ENCODE assay signal across 8 cellular contexts in the genomic region with DNA sequence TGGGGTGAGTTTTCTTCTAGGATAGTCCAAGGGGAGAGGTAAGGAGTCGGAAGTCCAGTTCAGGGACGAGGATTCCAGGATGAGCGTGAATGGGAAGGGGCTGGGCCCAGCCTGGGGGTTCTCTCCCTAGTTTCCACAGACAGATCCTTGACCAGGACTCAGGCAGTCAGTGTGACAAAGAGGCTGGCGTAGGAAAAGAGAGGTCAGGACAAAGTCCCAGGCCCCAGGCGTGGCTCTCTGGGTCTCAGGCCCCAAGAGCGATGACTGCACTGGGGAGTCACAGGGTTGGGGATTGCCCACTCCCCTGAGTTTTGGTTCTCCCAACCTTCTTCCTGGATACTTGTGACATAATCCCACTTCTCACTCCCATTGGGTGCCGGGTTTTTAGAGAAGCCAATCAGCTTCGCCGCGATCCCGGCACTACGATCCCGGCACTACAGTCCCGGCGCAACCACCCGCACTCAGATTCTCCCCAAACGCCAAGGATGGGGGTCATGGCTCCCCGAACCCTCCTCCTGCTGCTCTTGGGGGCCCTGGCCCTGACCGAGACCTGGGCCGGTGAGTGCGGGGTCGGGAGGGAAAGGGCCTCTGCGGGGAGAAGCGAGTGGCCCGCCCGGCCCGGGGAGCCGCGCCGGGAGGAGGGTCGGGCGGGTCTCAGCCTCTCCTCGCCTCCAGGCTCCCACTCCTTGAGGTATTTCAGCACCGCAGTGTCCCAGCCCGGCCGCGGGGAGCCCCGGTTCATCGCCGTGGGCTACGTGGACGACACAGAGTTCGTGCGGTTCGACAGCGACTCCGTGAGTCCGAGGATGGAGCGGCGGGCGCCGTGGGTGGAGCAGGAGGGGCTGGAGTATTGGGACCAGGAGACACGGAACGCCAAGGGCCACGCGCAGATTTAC. TPM values are rescaled to one million over a fixed set of nuclear protein-coding genes. Genes with fewer than 3 reads are reported as not detected.
A peak's percentile ranks its signal among the peaks of the same experiment; 100 is the strongest.
DNase-seq lines count a peak whose midpoint lies in the region; ATAC-seq and TF ChIP-seq lines count a peak whose summit lies in the region.

No MANE protein-coding gene starts in this region.

- peak; percentile 39 for TF ChIP-seq RAD21 in IMR-90 (IDR thresholded peaks at IDR 0.05; ENCODE audit: low read length)

- no peak overlapping the region for H2AK5ac ChIP-seq in IMR-90 (ENCODE audit: low read depth, low read length)

- H3K9me1 ChIP-seq in IMR-90 (ENCODE audit: insufficient read depth, low read length), result peaks cover 6% of the 10 kb centered on the region

- H3K4me3 ChIP-seq in IMR-90 (ENCODE audit: insufficient read depth, low read depth, low read length), result peak overlapping the region; percentile 86
- H3K4me3 ChIP-seq in adipocyte (ENCODE audit: low read length), result peak overlapping the region; percentile 91
- H3K4me3 ChIP-seq in upper lobe of right lung, result peak overlapping the region; percentile 93

- peaks cover 5% of the 10 kb centered on the region; the same call in 1 of the 2 replicates for H3K36me3 ChIP-seq in IMR-90 (ENCODE audit: control insufficient read depth, insufficient read depth, low read length)
- no peaks in the 10 kb centered on the region for H3K36me3 ChIP-seq in adipocyte (ENCODE audit: control insufficient read depth, insufficient read depth, low read length, severe bottlenecking)
- no peaks in the 10 kb centered on the region for H3K36me3 ChIP-seq in upper lobe of right lung

- POLR2A ChIA-PET in IMR-90 (lab: Charles Lee; ENCODE audit: unreplicated experiment), result interaction anchor here (0.5 kb wide), 1 partner anchor 47 kb away, joined by 3 read pairs; no protein-coding TSS in a partner anchor

- peak overlapping the region; percentile 56 for H3K9ac ChIP-seq in IMR-90 (ENCODE audit: low read depth, low read length)
- H3K9ac ChIP-seq in adipocyte (ENCODE audit: low read length), result peak overlapping the region; percentile 86

- peak overlapping the region; percentile 92 for H3K4me2 ChIP-seq in IMR-90 (ENCODE audit: low read depth, low read length)

- H3K14ac ChIP-seq in IMR-90 (replicated peaks; ENCODE audit: low read depth, low read length), result no peak overlapping the region

- in situ Hi-C loops in IMR-90 (cut with MboI; ENCODE audit: low sequenced_read_pairs), result no loop called here

- no peak overlapping the region for H3K18ac ChIP-seq in IMR-90 (ENCODE audit: low read depth, low read length)

- TF ChIP-seq POLR2A in IMR-90 (IDR thresholded peaks at IDR 0.05; ENCODE audit: low read depth, low read length), result peak; percentile 59; the same call in 1 of the 2 replicates

- peaks cover 7% of the 10 kb centered on the region for H3K4me1 ChIP-seq in IMR-90 (ENCODE audit: control insufficient read depth, insufficient read depth, low read length)
- peaks cover 12% of the 10 kb centered on the region for H3K4me1 ChIP-seq in adipocyte (ENCODE audit: control insufficient read depth, insufficient read depth, low read length)
- peaks cover 4% of the 10 kb centered on the region for H3K4me1 ChIP-seq in upper lobe of right lung

- peak overlapping the region; percentile 54 for H3K27ac ChIP-seq in IMR-90 (ENCODE audit: insufficient read depth, low read length)
- H3K27ac ChIP-seq in upper lobe of right lung, result peak overlapping the region; percentile 70

- no peak overlapping the region for H2BK120ac ChIP-seq in IMR-90 (ENCODE audit: low read depth, low read length)

- H2BK5ac ChIP-seq in IMR-90 (ENCODE audit: low read depth, low read length, poor library complexity, severe bottlenecking), result peak overlapping the region; percentile 27

- H4K8ac ChIP-seq in IMR-90 (ENCODE audit: low read depth in 2 of 2, low read length in 2 of 2), result peak overlapping the region in 1 of 2 experiments; percentile 84; a peak in 3 of 4 replicates

- BruUV-seq in IMR-90 (replicated peaks; lab: Mats Ljungman, UMichigan), result no TSS peak

- intact Hi-C loops in IMR-90 (cut with micrococcal nuclease) (loop anchor here (5.0 kb wide), 1 partner anchor 68 kb away; a partner anchor contains a TSS), left cardiac atrium (cut with DNase I) (no loop called here), posterior cingulate gyrus (cut with DNase I) (no loop called here), upper lobe of right lung (cut with DNase I) (no loop called here)

- H2BK20ac ChIP-seq in IMR-90 (ENCODE audit: low read depth, low read length), result no peak overlapping the region

- peak; percentile 42 for TF ChIP-seq CTCF in IMR-90 (conservative IDR thresholded peaks at IDR 0.05; ENCODE audit: low read depth, low read length)
- TF ChIP-seq CTCF in upper lobe of right lung (IDR thresholded peaks at IDR 0.05), result peak; percentile 38

- H4K20me1 ChIP-seq in IMR-90 (ENCODE audit: insufficient read depth, low read length), result no peaks in the 10 kb centered on the region; the same call in 1 of the 2 replicates

- H3K27me3 ChIP-seq in IMR-90 (ENCODE audit: control insufficient read depth, insufficient read depth, low read length) (peaks cover 5% of the 10 kb centered on the region), adipocyte (replicated peaks; ENCODE audit: control insufficient read depth, insufficient read depth, low read length) (no peaks in the 10 kb centered on the region), upper lobe of right lung (no peaks in the 10 kb centered on the region)

- peaks cover 5 to 11% of the 10 kb centered on the region in 2 experiments; a peak in 3 of 4 replicates for H3K79me1 ChIP-seq in IMR-90 (ENCODE audit: low read depth in 1 of 2, low read length in 2 of 2)

- 4% methylated on average over 27 of the region's 56 CpGs; no CpG with 5 or more reads in 1 of the 2 experiments for WGBS in IMR-90 (ENCODE audit: extremely low coverage in 2 of 2, insufficient read length in 1 of 2), 2 experiments

- H2AFZ ChIP-seq in IMR-90 (replicated peaks; ENCODE audit: low read length, poor library complexity), result peak overlapping the region; percentile 98

- no peak overlapping the region for H3K23ac ChIP-seq in IMR-90 (ENCODE audit: low read depth, low read length)

- DNase-seq in DMS153 treated with DMSO at 0.1 percent for 48 hours (lab: John Stamatoyannopoulos, UW; ENCODE audit: unreplicated experiment), result peak; percentile 52
- DNase-seq in IMR-90, result peak; percentile 81
- peak; percentile 41 to 66 for DNase-seq in SW 1271 (lab: John Stamatoyannopoulos, UW)
- DNase-seq in adipocyte (ENCODE audit: low read depth), result peak; percentile 96
- DNase-seq in left cardiac atrium, result peak; percentile 78
- peak; percentile 59 to 97 (median 79) for DNase-seq in posterior cingulate gyrus
- DNase-seq in upper lobe of right lung, result peak; percentile 85

- dilution Hi-C loops in IMR-90 (cut with HindIII; ENCODE audit: low sequenced_read_pairs, unreplicated experiment), result no loop called here

- H2BK15ac ChIP-seq in IMR-90 (ENCODE audit: low read depth, low read length), result no peak overlapping the region

- peak overlapping the region; percentile 79 for H2AK9ac ChIP-seq in IMR-90 (replicated peaks; ENCODE audit: low read depth, low read length, poor library complexity)

- ATAC-seq in GM21515 (IDR thresholded peaks at IDR 0.05; ENCODE audit: unreplicated experiment) (peak; percentile 89), IMR-90 (ENCODE audit: low read depth) (peak; percentile 95), left cardiac atrium (peak; percentile 97 to 98), upper lobe of right lung (peak; percentile 94)

- H4K5ac ChIP-seq in IMR-90 (ENCODE audit: low read depth, low read length), result peak overlapping the region; percentile 26

- H4K91ac ChIP-seq in IMR-90 (ENCODE audit: insufficient read depth, low read depth, low read length), result no peak overlapping the region

- no peak overlapping the region for H3K56ac ChIP-seq in IMR-90 (ENCODE audit: extremely low read depth, insufficient read depth, low read length)

- H3K4ac ChIP-seq in IMR-90 (ENCODE audit: low read depth, low read length), result peak overlapping the region; percentile 56

- CTCF ChIA-PET in IMR-90 (lab: Yijun Ruan, JAX), result interaction anchor here (0.7 kb wide), 2 partner anchors 13 to 40 kb away, joined by 3 read pairs; no protein-coding TSS in a partner anchor

- no peaks in the 10 kb centered on the region for H3K9me3 ChIP-seq in IMR-90 (ENCODE audit: control insufficient read depth, insufficient read depth, low read length)
- no peaks in the 10 kb centered on the region for H3K9me3 ChIP-seq in adipocyte (ENCODE audit: control insufficient read depth, low read length)
- H3K9me3 ChIP-seq in upper lobe of right lung, result no peaks in the 10 kb centered on the region

TF ChIP-seq in IMR-90, 13 proteins besides CTCF, POLR2A, EP300 and RAD21:
- TF ChIP-seq RFX5 (IDR thresholded peaks at IDR 0.05; ENCODE audit: low read depth, low read length), result peak; percentile 98
- TF ChIP-seq MAZ (IDR thresholded peaks at IDR 0.05; ENCODE audit: borderline replicate concordance, low read depth, low read length), result peak; percentile 22; the same call in 1 of the 2 replicates
- TF ChIP-seq MXI1 (IDR thresholded peaks at IDR 0.05; ENCODE audit: borderline replicate concordance, low read depth, low read length), result 0 out of 2 replicates have a peak, but pooled peaks have one; percentile 9
- TF ChIP-seq, protein P1, sequence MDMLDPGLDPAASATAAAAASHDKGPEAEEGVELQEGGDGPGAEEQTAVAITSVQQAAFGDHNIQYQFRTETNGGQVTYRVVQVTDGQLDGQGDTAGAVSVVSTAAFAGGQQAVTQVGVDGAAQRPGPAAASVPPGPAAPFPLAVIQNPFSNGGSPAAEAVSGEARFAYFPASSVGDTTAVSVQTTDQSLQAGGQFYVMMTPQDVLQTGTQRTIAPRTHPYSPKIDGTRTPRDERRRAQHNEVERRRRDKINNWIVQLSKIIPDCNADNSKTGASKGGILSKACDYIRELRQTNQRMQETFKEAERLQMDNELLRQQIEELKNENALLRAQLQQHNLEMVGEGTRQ (IDR thresholded peaks at IDR 0.05; ENCODE audit: low read depth, low read length), result no peak
- TF ChIP-seq, protein P2, sequence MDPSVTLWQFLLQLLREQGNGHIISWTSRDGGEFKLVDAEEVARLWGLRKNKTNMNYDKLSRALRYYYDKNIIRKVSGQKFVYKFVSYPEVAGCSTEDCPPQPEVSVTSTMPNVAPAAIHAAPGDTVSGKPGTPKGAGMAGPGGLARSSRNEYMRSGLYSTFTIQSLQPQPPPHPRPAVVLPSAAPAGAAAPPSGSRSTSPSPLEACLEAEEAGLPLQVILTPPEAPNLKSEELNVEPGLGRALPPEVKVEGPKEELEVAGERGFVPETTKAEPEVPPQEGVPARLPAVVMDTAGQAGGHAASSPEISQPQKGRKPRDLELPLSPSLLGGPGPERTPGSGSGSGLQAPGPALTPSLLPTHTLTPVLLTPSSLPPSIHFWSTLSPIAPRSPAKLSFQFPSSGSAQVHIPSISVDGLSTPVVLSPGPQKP (IDR thresholded peaks at IDR 0.05; ENCODE audit: borderline replicate concordance, low read depth, low read length), result no peak
TF ChIP-seq in IMR-90: peak in this region for 3.

RNA-seq across cellular contexts. Expression of a gene that starts 46.2 kb away (rescaled TPM):
- total RNA-seq in IMR-90 (2012; rRNA removed), result 22.6 and 23.3 TPM in 2 replicates
- polyA plus RNA-seq in IMR-90 (2012; rRNA removed), result 23.8 and 24.6 TPM in 2 replicates
- polyA plus RNA-seq in IMR-90 (2012; cell fraction: cytosol; rRNA removed), result 17.1 and 17.6 TPM in 2 replicates
- polyA plus RNA-seq in IMR-90 (2012; cell fraction: nucleus; rRNA removed; ENCODE audit: low replicate concordance), result 29.3 and 43.3 TPM in 2 replicates
- total RNA-seq in left cardiac atrium, result 10 to 100 TPM; 22.1 to 24.1 TPM
- 48.1 TPM for total RNA-seq in upper lobe of right lung

Comparison
In these comparisons a context has a peak if more than half of its experiments do, and no peak if none do; other contexts are left out.
1. Peak in every context shown above with its lines: DNase-seq, ATAC-seq, H3K4me3 ChIP-seq and H3K27ac ChIP-seq.